Comparison of ENCODE assay signal across 1 cellular context in genomic region chr2:52594036-52594435, GRCh38.
TF ChIP-seq lines count a peak whose summit lies in the region.

No MANE protein-coding gene starts in this region.

TF ChIP-seq in GM23338, 12 proteins besides CTCF, POLR2A, EP300 and RAD21:
- no peak for TF ChIP-seq ZNF462 (CRISPR knock-in tag; IDR thresholded peaks at IDR 0.05)
- no peak for TF ChIP-seq REST (IDR thresholded peaks at IDR 0.05; ENCODE audit: unreplicated experiment)
- no peak for TF ChIP-seq CREB1 (CRISPR knock-in tag; IDR thresholded peaks at IDR 0.05; ENCODE audit: low read depth)
- TF ChIP-seq EZH2 (IDR thresholded peaks at IDR 0.05; ENCODE audit: low read depth, unreplicated experiment): no peak
- TF ChIP-seq ZNF114 (CRISPR knock-in tag; IDR thresholded peaks at IDR 0.05): no peak
